Comparison of ENCODE assay signal across 8 cellular contexts in the genomic region with DNA sequence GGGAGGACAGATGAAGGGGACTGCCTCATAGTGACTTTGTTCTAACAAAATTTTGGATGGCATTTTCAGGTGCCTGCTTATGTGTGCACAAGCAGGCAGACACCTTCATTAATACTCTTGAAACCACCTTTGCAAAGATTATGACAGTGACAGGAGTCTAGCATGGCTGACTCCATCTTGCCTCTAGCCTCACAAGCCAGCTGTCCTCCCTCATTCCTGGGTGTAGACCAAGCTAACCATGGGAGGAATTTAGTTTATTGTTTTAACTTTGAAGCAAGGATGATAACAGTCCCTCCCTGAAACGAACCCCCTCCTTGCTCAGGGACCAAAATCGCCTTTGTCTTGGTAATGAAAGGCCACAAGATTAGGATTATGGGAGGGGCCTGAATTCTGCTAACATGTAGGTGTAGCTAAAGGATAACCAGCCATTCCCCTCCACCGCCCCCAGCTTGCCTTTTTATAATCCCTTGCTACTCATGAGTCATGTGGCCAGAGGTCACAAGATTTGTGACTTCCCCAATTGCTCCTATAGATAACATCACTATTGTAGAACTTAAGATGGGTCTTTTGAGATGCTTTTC.
DNase-seq lines count a peak whose midpoint lies in the region; ATAC-seq lines count a peak whose summit lies in the region.

No MANE protein-coding gene starts in this region.

- peaks cover 38% of the 10 kb centered on the region for H3K4me1 Mint-ChIP-seq in T-helper 2 cell treated with Interferon-gamma antibody and Interleukin-4, amounts not matched to agents 5 μg/mL and 100 μg/mL, for 36 hours (ENCODE audit: low read depth)
- H3K4me1 Mint-ChIP-seq in stimulated activated effector memory CD8-positive, alpha-beta T cell treated with anti-CD3 and anti-CD28 coated beads, Interleukin-12 subunit alpha, Interleukin-12 subunit beta, amount 100 ng/mL, for 72 hours: peaks cover 84% of the 10 kb centered on the region

- peaks cover 15% of the 10 kb centered on the region for H3K36me3 Mint-ChIP-seq in T-helper 2 cell treated with Interferon-gamma antibody and Interleukin-4, amounts not matched to agents 5 μg/mL and 100 μg/mL, for 36 hours (ENCODE audit: low read depth)
- H3K36me3 Mint-ChIP-seq in stimulated activated effector memory CD8-positive, alpha-beta T cell treated with anti-CD3 and anti-CD28 coated beads, Interleukin-12 subunit alpha, Interleukin-12 subunit beta, amount 100 ng/mL, for 72 hours: peaks cover 27% of the 10 kb centered on the region

- peak; percentile 61 for DNase-seq in T-helper 2 cell treated with Interferon-gamma antibody and Interleukin-4, amounts not matched to agents 5 μg/mL and 100 μg/mL, for 36 hours (ENCODE audit: low spot score)
- no peak for DNase-seq in T-helper 2 cell
- peak; percentile 42 for DNase-seq in SIG-M5 (lab: John Stamatoyannopoulos, UW)
- DNase-seq in fibroblast of peridontal ligament (ENCODE audit: extremely low read depth): peak; percentile 69
- no peak for DNase-seq in stimulated activated effector memory CD8-positive, alpha-beta T cell treated with anti-CD3 and anti-CD28 coated beads, Interleukin-12 subunit alpha, Interleukin-12 subunit beta, amount 100 ng/mL, for 72 hours (ENCODE audit: low spot score in 2 of 2)
- no peak for DNase-seq in NCI-H187 treated with DMSO at 0.1 percent for 48 hours (lab: John Stamatoyannopoulos, UW)
- no peak for DNase-seq in NCI-H510A treated with DMSO at 0.1 percent for 48 hours (lab: John Stamatoyannopoulos, UW)
- DNase-seq in NCI-H446 treated with DMSO at 0.1 percent for 48 hours (lab: John Stamatoyannopoulos, UW): no peak

- H3K4me3 Mint-ChIP-seq in T-helper 2 cell treated with Interferon-gamma antibody and Interleukin-4, amounts not matched to agents 5 μg/mL and 100 μg/mL, for 36 hours: no peak overlapping the region
- H3K4me3 Mint-ChIP-seq in stimulated activated effector memory CD8-positive, alpha-beta T cell treated with anti-CD3 and anti-CD28 coated beads, Interleukin-12 subunit alpha, Interleukin-12 subunit beta, amount 100 ng/mL, for 72 hours: peak overlapping the region; percentile 42

- H3K27ac Mint-ChIP-seq in T-helper 2 cell treated with Interferon-gamma antibody and Interleukin-4, amounts not matched to agents 5 μg/mL and 100 μg/mL, for 36 hours: peak overlapping the region; percentile 49
- H3K27ac Mint-ChIP-seq in stimulated activated effector memory CD8-positive, alpha-beta T cell treated with anti-CD3 and anti-CD28 coated beads, Interleukin-12 subunit alpha, Interleukin-12 subunit beta, amount 100 ng/mL, for 72 hours: peak overlapping the region; percentile 88

- peak; percentile 56 for ATAC-seq in stimulated activated effector memory CD8-positive, alpha-beta T cell treated with anti-CD3 and anti-CD28 coated beads, Interleukin-12 subunit alpha, Interleukin-12 subunit beta, amount 100 ng/mL, for 72 hours

- H3K9me3 Mint-ChIP-seq in T-helper 2 cell treated with Interferon-gamma antibody and Interleukin-4, amounts not matched to agents 5 μg/mL and 100 μg/mL, for 36 hours: no peaks in the 10 kb centered on the region
- H3K9me3 Mint-ChIP-seq in stimulated activated effector memory CD8-positive, alpha-beta T cell treated with anti-CD3 and anti-CD28 coated beads, Interleukin-12 subunit alpha, Interleukin-12 subunit beta, amount 100 ng/mL, for 72 hours: no peaks in the 10 kb centered on the region

- no peaks in the 10 kb centered on the region for H3K27me3 Mint-ChIP-seq in T-helper 2 cell treated with Interferon-gamma antibody and Interleukin-4, amounts not matched to agents 5 μg/mL and 100 μg/mL, for 36 hours (ENCODE audit: low read depth)

Comparison
In these comparisons a context has a peak if more than half of its experiments do, and no peak if none do; other contexts are left out.
1. DNase-seq: peak in T-helper 2 cell treated with Interferon-gamma antibody and Interleukin-4, amounts not matched to agents 5 μg/mL and 100 μg/mL, for 36 hours (single experiment), SIG-M5 (single experiment) and fibroblast of peridontal ligament (single experiment); none in T-helper 2 cell (0 of 5), stimulated activated effector memory CD8-positive, alpha-beta T cell treated with anti-CD3 and anti-CD28 coated beads, Interleukin-12 subunit alpha, Interleukin-12 subunit beta, amount 100 ng/mL, for 72 hours (0 of 2), NCI-H187 treated with DMSO at 0.1 percent for 48 hours (single experiment), NCI-H510A treated with DMSO at 0.1 percent for 48 hours (single experiment) and NCI-H446 treated with DMSO at 0.1 percent for 48 hours (single experiment).